Comparison of ENCODE assay signal across 12 cellular contexts in genomic region chr2:177326591-177326990, GRCh38.
A peak's percentile ranks its signal among the peaks of the same experiment; 100 is the strongest.
DNase-seq lines count a peak whose midpoint lies in the region; TF ChIP-seq lines count a peak whose summit lies in the region.
"Had no signal": no experiment of that assay in that cellular context is flagged by ENCODE, and none has a peak within 500 bp of the region (broad histone marks: within the 10 kb centered on the region; RNA-seq: fewer than 3 reads in every experiment).

No MANE protein-coding gene starts in this region.

- H2AFZ ChIP-seq in Loucy (ENCODE audit: low read length) (no peak overlapping the region), mammary epithelial cell (ENCODE audit: low read depth, low read length) (peak overlapping the region; percentile 2), trophoblast cell (ENCODE audit: insufficient read depth, low read length, poor library complexity) (no peak overlapping the region)
- H2AFZ ChIP-seq: GM23338 had no signal

- no peaks in the 10 kb centered on the region for H3K36me3 ChIP-seq in Loucy (ENCODE audit: insufficient read depth, low read length)
- no peaks in the 10 kb centered on the region for H3K36me3 ChIP-seq in mammary epithelial cell (ENCODE audit: insufficient read depth, low read length)
- peaks cover 0 to 6% (median 0%) of the 10 kb centered on the region in 3 donors for H3K36me3 ChIP-seq in esophagus squamous epithelium
- peaks cover 0 to 2% of the 10 kb centered on the region in 2 experiments for H3K36me3 ChIP-seq in trophoblast cell (ENCODE audit: control insufficient read depth in 1 of 2, insufficient read depth in 2 of 2, low read length in 2 of 2)
- H3K36me3 ChIP-seq: BE2C had no signal

- peak overlapping the region; percentile 1 for H3K27ac ChIP-seq in mammary epithelial cell (ENCODE audit: insufficient read depth, low read depth, low read length)
- peak overlapping the region in 3 of 4 donors; percentile 49 to 64 (median 62) for H3K27ac ChIP-seq in esophagus squamous epithelium
- H3K27ac ChIP-seq in trophoblast cell (ENCODE audit: low read depth, low read length) = no peak overlapping the region
- H3K27ac ChIP-seq: A549 had no signal

- H3K9me3 ChIP-seq in Loucy (ENCODE audit: insufficient read depth, low read depth, low read length) (no peaks in the 10 kb centered on the region), mammary epithelial cell (replicated peaks; ENCODE audit: insufficient read depth, low read length) (no peaks in the 10 kb centered on the region), esophagus squamous epithelium (no peaks in the 10 kb centered on the region), trophoblast cell (ENCODE audit: insufficient read depth, low read depth, low read length) (no peaks in the 10 kb centered on the region)
- H3K9me3 ChIP-seq: A549, BE2C had no signal

- no peak overlapping the region for H2AK5ac ChIP-seq in trophoblast cell (ENCODE audit: low read length)

- CTCF ChIA-PET in mammary epithelial cell (lab: Charles Lee; ENCODE audit: low non-redundant PET) = no interaction called here

- no peak overlapping the region for H3K23ac ChIP-seq in trophoblast cell (ENCODE audit: low read length)

- H3K14ac ChIP-seq in trophoblast cell (ENCODE audit: low read length) = no peak overlapping the region

- H2BK12ac ChIP-seq in trophoblast cell (ENCODE audit: low read length) = no peak overlapping the region

- H3K9ac ChIP-seq in Loucy (ENCODE audit: low read depth, low read length, poor library complexity, severe bottlenecking) (no peak overlapping the region), mammary epithelial cell (ENCODE audit: insufficient read depth, low read length) (no peak overlapping the region), trophoblast cell (ENCODE audit: low read length) (no peak overlapping the region)

- H2BK120ac ChIP-seq in trophoblast cell (ENCODE audit: insufficient read depth, low read length, poor library complexity) = no peak overlapping the region

- DNase-seq in mammary epithelial cell (no peak), esophagus squamous epithelium (lab: John Stamatoyannopoulos, UW) (no peak), trophoblast cell (peak; percentile 12 to 72), pons (ENCODE audit: low spot score) (no peak), KBM-7 (no peak), NOMO-1 treated with DMSO at 0.1 percent for 48 hours (lab: John Stamatoyannopoulos, UW; ENCODE audit: unreplicated experiment) (no peak)
- DNase-seq: BE2C; CD8-positive, alpha-beta memory T cell; H7 had no signal

- dilution Hi-C loops in mammary epithelial cell (cut with HindIII; ENCODE audit: low sequenced_read_pairs) = no loop called here

- no peak overlapping the region for H3K18ac ChIP-seq in trophoblast cell (ENCODE audit: low read length)

- TF ChIP-seq POLR2A in esophagus squamous epithelium (IDR thresholded peaks at IDR 0.05) = no peak

- H2BK5ac ChIP-seq in trophoblast cell (ENCODE audit: low read depth, low read length, poor library complexity) = no peak overlapping the region

- H3K79me2 ChIP-seq in Loucy (ENCODE audit: insufficient read depth, low read length) = no peaks in the 10 kb centered on the region
- no peaks in the 10 kb centered on the region for H3K79me2 ChIP-seq in mammary epithelial cell (ENCODE audit: insufficient read depth, low read length)
- H3K79me2 ChIP-seq in trophoblast cell (ENCODE audit: control insufficient read depth, insufficient read depth, low read length, poor library complexity) = no peaks in the 10 kb centered on the region

- no peak overlapping the region for H3K4ac ChIP-seq in trophoblast cell (ENCODE audit: low read depth, low read length)

- H3F3A ChIP-seq in Loucy (ENCODE audit: low read depth) = no peaks in the 10 kb centered on the region

- intact Hi-C loops in mammary epithelial cell (cut with micrococcal nuclease) (no loop called here), esophagus squamous epithelium (cut with DNase I) (loop anchor here (5.0 kb wide), 1 partner anchor 64 kb away; the partner anchor contains the start of gene NFE2L2)

- H3K4me2 ChIP-seq in Loucy (ENCODE audit: low read depth, low read length, poor library complexity, severe bottlenecking) (peak overlapping the region; percentile 50), mammary epithelial cell (ENCODE audit: insufficient read depth, low read depth, low read length) (no peak overlapping the region), trophoblast cell (ENCODE audit: low read length) (no peak overlapping the region)
- H3K4me2 ChIP-seq: GM23338 had no signal

- no peak for TF ChIP-seq CTCF in Loucy (conservative IDR thresholded peaks at IDR 0.05; ENCODE audit: low read length)
- TF ChIP-seq CTCF in mammary epithelial cell (conservative IDR thresholded peaks at IDR 0.05 in 1 of 2, IDR thresholded peaks at IDR 0.05 in 1 of 2; ENCODE audit: extremely low read depth in 1 of 2, insufficient read depth in 1 of 2, low read depth in 1 of 2, low read length in 2 of 2) = peak in 1 of 2 donors; percentile 36
- no peak for TF ChIP-seq CTCF in esophagus squamous epithelium (IDR thresholded peaks at IDR 0.05)

- no peaks in the 10 kb centered on the region for H4K20me1 ChIP-seq in Loucy (ENCODE audit: insufficient read depth, low read length, poor library complexity, severe bottlenecking)
- H4K20me1 ChIP-seq in mammary epithelial cell (ENCODE audit: insufficient read depth, low read length) = no peaks in the 10 kb centered on the region

- H4K91ac ChIP-seq in trophoblast cell (ENCODE audit: low read depth, low read length) = no peak overlapping the region

- H3K9me2 ChIP-seq in Loucy (replicated peaks; ENCODE audit: low read depth, low read length) = no peaks in the 10 kb centered on the region

- H3K4me1 ChIP-seq in Loucy (ENCODE audit: insufficient read depth, low read length, poor library complexity, severe bottlenecking) = peaks cover 10% of the 10 kb centered on the region
- peaks cover 46% of the 10 kb centered on the region for H3K4me1 ChIP-seq in mammary epithelial cell (ENCODE audit: insufficient read depth, low read length)
- peaks cover 20 to 70% (median 21%) of the 10 kb centered on the region in 3 donors for H3K4me1 ChIP-seq in esophagus squamous epithelium
- H3K4me1 ChIP-seq in trophoblast cell (ENCODE audit: control insufficient read depth in 1 of 2, insufficient read depth in 2 of 2, low read length in 2 of 2) = peaks cover 0 to 6% of the 10 kb centered on the region in 2 experiments
- H3K4me1 ChIP-seq: BE2C had no signal

- H3K79me1 ChIP-seq in trophoblast cell (ENCODE audit: low read length) = no peaks in the 10 kb centered on the region

- in situ Hi-C loops in mammary epithelial cell (cut with MboI; ENCODE audit: low sequenced_read_pairs in 2 of 2) = loop anchor here (10.0 to 25.0 kb wide), 3 partner anchors 62 to 436 kb away; partner anchors contain the start of gene NFE2L2 (in 1 of the 2)
- in situ Hi-C loops in KBM-7 (cut with MboI; ENCODE audit: low pct_unique_long_range_greater_than_20kb, low sequenced_read_pairs) = loop anchor here (10.0 to 25.0 kb wide), 2 partner anchors 162 to 411 kb away; no protein-coding TSS in a partner anchor

- H3K4me3 ChIP-seq in Loucy (ENCODE audit: low read length, poor library complexity, severe bottlenecking) (no peak overlapping the region), mammary epithelial cell (replicated peaks in 1 of 3; ENCODE audit: insufficient read depth in 1 of 3, low read depth in 2 of 3, low read length in 3 of 3) (no peak overlapping the region), esophagus squamous epithelium (no peak overlapping the region), trophoblast cell (ENCODE audit: low read depth, low read length) (no peak overlapping the region)
- H3K4me3 ChIP-seq: A549, GM23338 had no signal

- no TSS peak for BruUV-seq in mammary epithelial cell (replicated peaks; lab: Mats Ljungman, UMichigan)

- H3K27me3 ChIP-seq in Loucy (ENCODE audit: insufficient read depth, low read length, poor library complexity, severe bottlenecking) = no peaks in the 10 kb centered on the region
- no peaks in the 10 kb centered on the region for H3K27me3 ChIP-seq in mammary epithelial cell (ENCODE audit: insufficient read depth, low read length)
- H3K27me3 ChIP-seq in esophagus squamous epithelium = no peaks in the 10 kb centered on the region
- H3K27me3 ChIP-seq in trophoblast cell (ENCODE audit: insufficient read depth, low read length) = no peaks in the 10 kb centered on the region
- H3K27me3 ChIP-seq: BE2C had no signal

- no peak overlapping the region for H4K8ac ChIP-seq in trophoblast cell (ENCODE audit: low read depth, low read length)

- H4K12ac ChIP-seq in trophoblast cell (ENCODE audit: low read depth, low read length) = no peak overlapping the region

Comparison
In these comparisons a context has a peak if more than half of its experiments do, and no peak if none do; other contexts are left out.
1. DNase-seq: peak in trophoblast cell (2 of 2); none in mammary epithelial cell (single experiment), esophagus squamous epithelium (single experiment), pons (single experiment), KBM-7 (single experiment) and NOMO-1 treated with DMSO at 0.1 percent for 48 hours (single experiment).